In genomic region chr17:7221281-7222092, GRCh38 we compare ENCODE assay signal across 6 cellular contexts. TPM values are rescaled to one million over a fixed set of nuclear protein-coding genes. Genes with fewer than 3 reads are reported as not detected.
A peak's percentile ranks its signal among the peaks of the same experiment; 100 is the strongest.
DNase-seq lines count a peak whose midpoint lies in the region; ATAC-seq, FAIRE-seq and TF ChIP-seq lines count a peak whose summit lies in the region.

No MANE protein-coding gene starts in this region.

- H3K27me3 ChIP-seq in keratinocyte (ENCODE audit: control insufficient read depth, extremely low read depth, insufficient read depth, low read length), result no peaks in the 10 kb centered on the region

- CTCF ChIA-PET in AG04449 (lab: Yijun Ruan, JAX), result interaction anchor here (1.0 to 4.6 kb wide), 10 partner anchors 9 to 176 kb away, joined by 3 to 37 read pairs (median 5); no protein-coding TSS in a partner anchor

- H3K9me3 ChIP-seq in keratinocyte (ENCODE audit: control insufficient read depth, low read depth, low read length), result no peaks in the 10 kb centered on the region

- H3K36me3 ChIP-seq in keratinocyte (ENCODE audit: control insufficient read depth in 2 of 2, extremely low read depth in 1 of 2, insufficient read depth in 2 of 2, low read length in 2 of 2), result peaks cover 29 to 41% of the 10 kb centered on the region in 2 experiments

- no peak for FAIRE-seq in keratinocyte (lab: Jason Lieb, UNC)

- POLR2A ChIA-PET in AG04449 (lab: Yijun Ruan, JAX), result interaction anchor here (1.2 to 6.6 kb wide), 6 partner anchors 11 to 176 kb away, joined by 3 to 82 read pairs (median 8); partner anchors contain the start of genes DVL2, GABARAP and PHF23

- H3K4me2 ChIP-seq in keratinocyte (ENCODE audit: control insufficient read depth, extremely low read depth, insufficient read depth, low read depth, low read length), result peak overlapping the region; percentile 88

- H3K4me1 ChIP-seq in keratinocyte (ENCODE audit: control insufficient read depth, extremely low read depth, insufficient read depth, low read length), result peaks cover 28% of the 10 kb centered on the region

- no peak overlapping the region for H2AFZ ChIP-seq in keratinocyte (ENCODE audit: control insufficient read depth, low read length)

- peaks cover 5% of the 10 kb centered on the region for H4K20me1 ChIP-seq in keratinocyte (ENCODE audit: control insufficient read depth, extremely low read depth, insufficient read depth, low read length)

- no peak for TF ChIP-seq CTCF in AG04449 (IDR thresholded peaks at IDR 0.05; ENCODE audit: insufficient read depth, low read length, missing control alignments)
- TF ChIP-seq CTCF in VCaP (conservative IDR thresholded peaks at IDR 0.05), result no peak
- no peak for TF ChIP-seq CTCF in keratinocyte (optimal IDR thresholded peaks at IDR 0.05 in 1 of 3, IDR thresholded peaks at IDR 0.05 in 1 of 3, conservative IDR thresholded peaks at IDR 0.05 in 1 of 3; ENCODE audit: extremely low read depth in 1 of 3, insufficient read depth in 2 of 3, low read length in 3 of 3)

- dilution Hi-C loops in keratinocyte (cut with MboI; ENCODE audit: extremely low pct_ligation_motif_present, low sequenced_read_pairs), result no loop called here

- H3K27ac ChIP-seq in VCaP (peak overlapping the region; percentile 81; the same call in 1 of the 2 replicates), keratinocyte (ENCODE audit: control insufficient read depth, insufficient read depth, low read length) (peak overlapping the region; percentile 92)

- no peaks in the 10 kb centered on the region for H3K9me1 ChIP-seq in keratinocyte (ENCODE audit: control insufficient read depth, extremely low read depth, insufficient read depth, low read length)

- peak overlapping the region; percentile 87 for H3K9ac ChIP-seq in keratinocyte (ENCODE audit: control insufficient read depth, extremely low read depth, insufficient read depth, low read length)

- H3K79me2 ChIP-seq in keratinocyte (ENCODE audit: control insufficient read depth, insufficient read depth, low read length), result peaks cover 11% of the 10 kb centered on the region

- no peak for ATAC-seq in HG03571 (IDR thresholded peaks at IDR 0.05; ENCODE audit: unreplicated experiment)

- H3K4me3 ChIP-seq in AG04449 (ENCODE audit: low read depth, low read length) (peak overlapping the region; percentile 83), keratinocyte (ENCODE audit: control insufficient read depth in 2 of 3, extremely low read depth in 1 of 3, insufficient read depth in 2 of 3, low read depth in 1 of 3, low read length in 3 of 3) (peak overlapping the region in 1 of 3 experiments; percentile 74)

- DNase-seq in AG04449 (ENCODE audit: low read depth, low spot score), result no peak
- DNase-seq in keratinocyte (ENCODE audit: low read depth, low spot score), result no peak
- DNase-seq in SW480 (ENCODE audit: low spot score), result no peak
- no peak for DNase-seq in hepatic stellate cell (ENCODE audit: low spot score)

RNA-seq across cellular contexts. Expression of gene ACADVL, which starts 1.7 kb away (rescaled TPM):
- polyA plus RNA-seq in keratinocyte, result 300 to 633 TPM (median 301 TPM) in 3 replicates
- 320 TPM for polyA plus RNA-seq in keratinocyte (2011; ENCODE audit: low read depth)
- polyA plus RNA-seq in keratinocyte (2011; cell fraction: cytosol; rRNA removed), result 104 and 182 TPM in 2 replicates
- 2,509 and 2,890 TPM in 2 replicates for polyA plus RNA-seq in keratinocyte (2011; cell fraction: nucleus; rRNA removed)
- 288 and 791 TPM in 2 replicates for polyA plus RNA-seq in keratinocyte (2012; ENCODE audit: low replicate concordance)
- 244 to 273 TPM (median 251 TPM) in 3 replicates for polyA minus RNA-seq in keratinocyte
- 158 TPM for polyA minus RNA-seq in keratinocyte (2011; cell fraction: cytosol; rRNA and poly(A)+ RNA removed)
- polyA minus RNA-seq in keratinocyte (2011; cell fraction: nucleus; rRNA and poly(A)+ RNA removed), result 250 and 252 TPM in 2 replicates

RNA-seq across cellular contexts. Expression of gene DLG4, which starts 1.9 kb away (rescaled TPM):
- polyA plus RNA-seq in keratinocyte, result 4.5 to 7.2 TPM (median 5.5 TPM) in 3 replicates
- polyA plus RNA-seq in keratinocyte (2011; ENCODE audit: low read depth), result 2.0 TPM
- polyA plus RNA-seq in keratinocyte (2011; cell fraction: cytosol; rRNA removed), result 2.5 and 5.6 TPM in 2 replicates
- 18.1 and 23.3 TPM in 2 replicates for polyA plus RNA-seq in keratinocyte (2011; cell fraction: nucleus; rRNA removed)
- polyA plus RNA-seq in keratinocyte (2012; ENCODE audit: low replicate concordance), result 3.8 and 7.9 TPM in 2 replicates
- 4.7 to 19.3 TPM (median 5.7 TPM) in 3 replicates for polyA minus RNA-seq in keratinocyte
- polyA minus RNA-seq in keratinocyte (2011; cell fraction: cytosol; rRNA and poly(A)+ RNA removed), result 9.2 TPM
- 4.5 and 7.7 TPM in 2 replicates for polyA minus RNA-seq in keratinocyte (2011; cell fraction: nucleus; rRNA and poly(A)+ RNA removed)

RNA-seq across cellular contexts. Expression of gene DVL2, which starts 12.8 kb away (rescaled TPM):
- polyA plus RNA-seq in keratinocyte, result 3.7 to 6.3 TPM (median 4.7 TPM) in 3 replicates
- 37.4 TPM for polyA plus RNA-seq in keratinocyte (2011; ENCODE audit: low read depth)
- 2.5 and 4.6 TPM in 2 replicates for polyA plus RNA-seq in keratinocyte (2011; cell fraction: cytosol; rRNA removed)
- 13.5 and 19.5 TPM in 2 replicates for polyA plus RNA-seq in keratinocyte (2011; cell fraction: nucleus; rRNA removed)
- polyA plus RNA-seq in keratinocyte (2012; ENCODE audit: low replicate concordance), result 18.0 and 25.1 TPM in 2 replicates
- polyA minus RNA-seq in keratinocyte, result 9.5 to 27.7 TPM (median 17.8 TPM) in 3 replicates
- 8.4 TPM for polyA minus RNA-seq in keratinocyte (2011; cell fraction: cytosol; rRNA and poly(A)+ RNA removed)
- polyA minus RNA-seq in keratinocyte (2011; cell fraction: nucleus; rRNA and poly(A)+ RNA removed), result 11.5 and 17.1 TPM in 2 replicates

RNA-seq across cellular contexts. Expression of gene PHF23, which starts 17.8 kb away (rescaled TPM):
- 52.8 to 61.6 TPM (median 55.3 TPM) in 3 replicates for polyA plus RNA-seq in keratinocyte
- polyA plus RNA-seq in keratinocyte (2011; ENCODE audit: low read depth), result 43.8 TPM
- polyA plus RNA-seq in keratinocyte (2011; cell fraction: cytosol; rRNA removed), result 50.2 and 55.4 TPM in 2 replicates
- polyA plus RNA-seq in keratinocyte (2011; cell fraction: nucleus; rRNA removed), result 75.4 and 76.5 TPM in 2 replicates
- 45.3 and 50.3 TPM in 2 replicates for polyA plus RNA-seq in keratinocyte (2012; ENCODE audit: low replicate concordance)
- 41.1 to 77.5 TPM (median 49.7 TPM) in 3 replicates for polyA minus RNA-seq in keratinocyte
- polyA minus RNA-seq in keratinocyte (2011; cell fraction: cytosol; rRNA and poly(A)+ RNA removed), result 36.1 TPM
- 41.4 and 42.0 TPM in 2 replicates for polyA minus RNA-seq in keratinocyte (2011; cell fraction: nucleus; rRNA and poly(A)+ RNA removed)

RNA-seq across cellular contexts. Expression of gene GABARAP, which starts 20.8 kb away (rescaled TPM):
- 271 to 416 TPM (median 391 TPM) in 3 replicates for polyA plus RNA-seq in keratinocyte
- 120 TPM for polyA plus RNA-seq in keratinocyte (2011; ENCODE audit: low read depth)
- 578 and 682 TPM in 2 replicates for polyA plus RNA-seq in keratinocyte (2011; cell fraction: cytosol; rRNA removed)
- 185 and 186 TPM in 2 replicates for polyA plus RNA-seq in keratinocyte (2011; cell fraction: nucleus; rRNA removed)
- polyA plus RNA-seq in keratinocyte (2012; ENCODE audit: low replicate concordance), result 266 and 545 TPM in 2 replicates
- 235 to 333 TPM (median 240 TPM) in 3 replicates for polyA minus RNA-seq in keratinocyte
- polyA minus RNA-seq in keratinocyte (2011; cell fraction: cytosol; rRNA and poly(A)+ RNA removed), result 161 TPM
- 27.8 and 46.5 TPM in 2 replicates for polyA minus RNA-seq in keratinocyte (2011; cell fraction: nucleus; rRNA and poly(A)+ RNA removed)
